18 cellular contexts compared by ENCODE assay signal in genomic region chr12:71161575-71161974, GRCh38. TPM values are rescaled to one million over a fixed set of nuclear protein-coding genes. Genes with fewer than 3 reads are reported as not detected.
"Had no signal": no experiment of that assay in that cellular context is flagged by ENCODE, and none has a peak within 500 bp of the region (broad histone marks: within the 10 kb centered on the region; RNA-seq: fewer than 3 reads in every experiment).

No MANE protein-coding gene starts in this region.

- H3K9me3 Mint-ChIP-seq: activated naive CD8-positive, alpha-beta T cell treated with anti-CD3 and anti-CD28 coated beads for 36 hours had no signal

- ATAC-seq: activated T-cell treated with anti-CD3 and anti-CD28 coated beads, Interleukin-2, amount 50 U/mL, for 72 hours; effector memory CD8-positive, alpha-beta T cell; heart left ventricle; right cardiac atrium; WTC11 had no signal

- H3K36me3 Mint-ChIP-seq: activated naive CD8-positive, alpha-beta T cell treated with anti-CD3 and anti-CD28 coated beads for 36 hours; mesothelial cell of epicardium; naive B cell had no signal

- H3K9me3 ChIP-seq: heart left ventricle had no signal

- H3K4me3 ChIP-seq: heart left ventricle, lung, smooth muscle cell had no signal

- H3K4me1 Mint-ChIP-seq: activated CD4-positive, alpha-beta memory T cell treated with anti-CD3 and anti-CD28 coated beads, Interleukin-2, amount 10 ng/mL, durations not matched to agents 7 days and 5 days; activated naive CD8-positive, alpha-beta T cell treated with anti-CD3 and anti-CD28 coated beads for 36 hours; naive B cell had no signal

- H3K27ac Mint-ChIP-seq: activated CD4-positive, alpha-beta memory T cell treated with anti-CD3 and anti-CD28 coated beads, Interleukin-2, amount 10 ng/mL, durations not matched to agents 7 days and 5 days; activated naive CD8-positive, alpha-beta T cell treated with anti-CD3 and anti-CD28 coated beads for 36 hours; activated T-cell treated with anti-CD3 and anti-CD28 coated beads, Interleukin-2, amount 50 U/mL, for 72 hours; dendritic cell treated with granulocyte-macrophage colony-stimulating factor and Interleukin-4, amounts not matched to agents 40 ng/mL and 50 ng/mL, for 4 days; effector memory CD8-positive, alpha-beta T cell; mesothelial cell of epicardium; naive B cell; stimulated activated naive CD8-positive, alpha-beta T cell treated with anti-CD3 and anti-CD28 coated beads, Interleukin-15, Interleukin-2, amounts not matched to agents 100 ng/mL and 50 ng/mL, for 24 hours; WTC11 had no signal

- H3K4me1 ChIP-seq: heart left ventricle had no signal

- H3K27ac ChIP-seq: brain microvascular endothelial cell, heart left ventricle had no signal

- H3K4me3 Mint-ChIP-seq: activated CD4-positive, alpha-beta memory T cell treated with anti-CD3 and anti-CD28 coated beads, Interleukin-2, amount 10 ng/mL, durations not matched to agents 7 days and 5 days; activated naive CD8-positive, alpha-beta T cell treated with anti-CD3 and anti-CD28 coated beads for 36 hours; activated T-cell treated with anti-CD3 and anti-CD28 coated beads, Interleukin-2, amount 50 U/mL, for 72 hours; dendritic cell treated with granulocyte-macrophage colony-stimulating factor and Interleukin-4, amounts not matched to agents 40 ng/mL and 50 ng/mL, for 4 days; effector memory CD8-positive, alpha-beta T cell; mesothelial cell of epicardium; naive B cell; stimulated activated naive CD8-positive, alpha-beta T cell treated with anti-CD3 and anti-CD28 coated beads, Interleukin-15, Interleukin-2, amounts not matched to agents 100 ng/mL and 50 ng/mL, for 24 hours; WTC11 had no signal

- DNase-seq: activated CD4-positive, alpha-beta memory T cell treated with anti-CD3 and anti-CD28 coated beads, Interleukin-2, amount 10 ng/mL, durations not matched to agents 7 days and 5 days; activated CD4-positive, alpha-beta T cell treated with anti-CD3 and anti-CD28 coated beads for 4 hours; activated naive CD8-positive, alpha-beta T cell treated with anti-CD3 and anti-CD28 coated beads for 36 hours; activated T-cell treated with anti-CD3 and anti-CD28 coated beads, Interleukin-2, amount 50 U/mL, for 72 hours; brain microvascular endothelial cell; effector memory CD8-positive, alpha-beta T cell; foreskin melanocyte; heart left ventricle; naive B cell; posterior cingulate gyrus; right cardiac atrium; T-helper 2 cell had no signal

- H3K27me3 Mint-ChIP-seq: activated CD4-positive, alpha-beta memory T cell treated with anti-CD3 and anti-CD28 coated beads, Interleukin-2, amount 10 ng/mL, durations not matched to agents 7 days and 5 days; dendritic cell treated with granulocyte-macrophage colony-stimulating factor and Interleukin-4, amounts not matched to agents 40 ng/mL and 50 ng/mL, for 4 days; effector memory CD8-positive, alpha-beta T cell had no signal

- H3K27me3 ChIP-seq: brain microvascular endothelial cell, heart left ventricle had no signal

- H3K36me3 ChIP-seq: brain microvascular endothelial cell, heart left ventricle had no signal

RNA-seq across cellular contexts. Expression of gene TSPAN8, which starts 3.8 kb away (rescaled TPM):
- total RNA-seq: activated CD4-positive, alpha-beta memory T cell treated with anti-CD3 and anti-CD28 coated beads, Interleukin-2, amount 10 ng/mL, durations not matched to agents 7 days and 5 days; activated naive CD8-positive, alpha-beta T cell treated with anti-CD3 and anti-CD28 coated beads for 36 hours; activated T-cell treated with anti-CD3 and anti-CD28 coated beads, Interleukin-2, amount 50 U/mL, for 72 hours; mesothelial cell of epicardium; smooth muscle cell had no signal
